In genomic region chr1:34113887-34114286, GRCh38 we compare ENCODE assay signal across 9 cellular contexts. TPM values are rescaled to one million over a fixed set of nuclear protein-coding genes. Genes with fewer than 3 reads are reported as not detected.
DNase-seq lines count a peak whose midpoint lies in the region; ATAC-seq and TF ChIP-seq lines count a peak whose summit lies in the region.
"Had no signal": no experiment of that assay in that cellular context is flagged by ENCODE, and none has a peak within 500 bp of the region (broad histone marks: within the 10 kb centered on the region; RNA-seq: fewer than 3 reads in every experiment).

No MANE protein-coding gene starts in this region.

- no peaks in the 10 kb centered on the region for H3K79me2 ChIP-seq in KMS-11 (ENCODE audit: insufficient read depth, low read depth)

- H2AFZ ChIP-seq in KMS-11 (ENCODE audit: low read depth): no peak overlapping the region

- no peak for ATAC-seq in activated T-cell treated with anti-CD3 and anti-CD28 coated beads, Interleukin-2, amount 50 U/mL, for 4 hours
- ATAC-seq: activated CD8-positive, alpha-beta memory T cell treated with anti-CD3 and anti-CD28 coated beads, Interleukin-2, amount 10 ng/mL, durations not matched to agents 7 days and 5 days had no signal

- peaks cover 50% of the 10 kb centered on the region for H3K9me3 Mint-ChIP-seq in osteocyte (ENCODE audit: unreplicated experiment)
- H3K9me3 Mint-ChIP-seq in activated T-cell treated with anti-CD3 and anti-CD28 coated beads, Interleukin-2, amount 50 U/mL, for 4 hours: peaks cover 23% of the 10 kb centered on the region

- no peaks in the 10 kb centered on the region for H3K36me3 Mint-ChIP-seq in osteocyte (ENCODE audit: unreplicated experiment)
- H3K36me3 Mint-ChIP-seq in activated T-cell treated with anti-CD3 and anti-CD28 coated beads, Interleukin-2, amount 50 U/mL, for 4 hours (ENCODE audit: insufficient read depth): no peaks in the 10 kb centered on the region
- H3K36me3 Mint-ChIP-seq: activated CD8-positive, alpha-beta memory T cell treated with anti-CD3 and anti-CD28 coated beads, Interleukin-2, amount 10 ng/mL, durations not matched to agents 7 days and 5 days had no signal

- H3K27ac Mint-ChIP-seq in osteocyte (ENCODE audit: unreplicated experiment): no peak overlapping the region
- H3K27ac Mint-ChIP-seq: activated CD8-positive, alpha-beta memory T cell treated with anti-CD3 and anti-CD28 coated beads, Interleukin-2, amount 10 ng/mL, durations not matched to agents 7 days and 5 days had no signal

- no peaks in the 10 kb centered on the region for H3K4me1 Mint-ChIP-seq in osteocyte (ENCODE audit: unreplicated experiment)
- H3K4me1 Mint-ChIP-seq in activated T-cell treated with anti-CD3 and anti-CD28 coated beads, Interleukin-2, amount 50 U/mL, for 4 hours (ENCODE audit: low read depth): no peaks in the 10 kb centered on the region
- H3K4me1 Mint-ChIP-seq: activated CD8-positive, alpha-beta memory T cell treated with anti-CD3 and anti-CD28 coated beads, Interleukin-2, amount 10 ng/mL, durations not matched to agents 7 days and 5 days had no signal

- peak; percentile 47 for TF ChIP-seq CTCF in KMS-11 (conservative IDR thresholded peaks at IDR 0.05; ENCODE audit: low read depth, low read length)
- TF ChIP-seq CTCF in VCaP (conservative IDR thresholded peaks at IDR 0.05): peak; percentile 77
- TF ChIP-seq CTCF in kidney epithelial cell (IDR thresholded peaks at IDR 0.05; ENCODE audit: insufficient read depth, low read length, poor library complexity, severe bottlenecking): peak; percentile 33
- no peak for TF ChIP-seq CTCF in osteocyte (IDR thresholded peaks at IDR 0.05)

- H4K20me1 ChIP-seq in KMS-11 (ENCODE audit: insufficient read depth): no peaks in the 10 kb centered on the region

- H3K4me3 ChIP-seq in KMS-11 (IDR thresholded peaks at IDR 0.05; ENCODE audit: insufficient read depth, low read depth, low read length): no peak overlapping the region
- no peak overlapping the region for H3K4me3 ChIP-seq in kidney epithelial cell (ENCODE audit: low read depth, low read length)

- no peak overlapping the region for H3K4me2 ChIP-seq in KMS-11

- no peak overlapping the region for H3K9ac ChIP-seq in KMS-11

- DNase-seq in CD1c-positive myeloid dendritic cell (ENCODE audit: extremely low spot score) (peak; percentile 1), kidney epithelial cell (ENCODE audit: low read depth) (no peak), osteocyte (ENCODE audit: extremely low spot score, unreplicated experiment) (no peak), cortex of kidney (lab: John Stamatoyannopoulos, UW) (no peak)
- no peak for DNase-seq in activated T-cell treated with anti-CD3 and anti-CD28 coated beads, Interleukin-2, amount 50 U/mL, for 4 hours
- no peak for DNase-seq in stimulated activated CD4-positive, alpha-beta T cell treated with anti-CD3 and anti-CD28 coated beads, Interleukin-15, amount 100 ng/mL, for 24 hours
- DNase-seq: activated CD8-positive, alpha-beta memory T cell treated with anti-CD3 and anti-CD28 coated beads, Interleukin-2, amount 10 ng/mL, durations not matched to agents 7 days and 5 days had no signal

- H3K36me3 ChIP-seq in KMS-11 (ENCODE audit: insufficient read depth) (no peaks in the 10 kb centered on the region), kidney epithelial cell (ENCODE audit: control insufficient read depth, insufficient read depth, low read length) (no peaks in the 10 kb centered on the region)

- H3K4me1 ChIP-seq in KMS-11 (ENCODE audit: low read depth, poor library complexity, severe bottlenecking): no peaks in the 10 kb centered on the region

- H3K27me3 ChIP-seq in KMS-11 (ENCODE audit: insufficient read depth, low read depth) (no peaks in the 10 kb centered on the region), kidney epithelial cell (ENCODE audit: control insufficient read depth, insufficient read depth, low read length) (no peaks in the 10 kb centered on the region)

- H3K27ac ChIP-seq in KMS-11 (no peak overlapping the region), VCaP (no peak overlapping the region)

- no peaks in the 10 kb centered on the region for H3K27me3 Mint-ChIP-seq in osteocyte (ENCODE audit: unreplicated experiment)
- no peaks in the 10 kb centered on the region for H3K27me3 Mint-ChIP-seq in activated T-cell treated with anti-CD3 and anti-CD28 coated beads, Interleukin-2, amount 50 U/mL, for 4 hours (ENCODE audit: low read depth)
- H3K27me3 Mint-ChIP-seq: activated CD8-positive, alpha-beta memory T cell treated with anti-CD3 and anti-CD28 coated beads, Interleukin-2, amount 10 ng/mL, durations not matched to agents 7 days and 5 days had no signal

- H3K4me3 Mint-ChIP-seq in osteocyte (ENCODE audit: unreplicated experiment): no peak overlapping the region
- H3K4me3 Mint-ChIP-seq in activated T-cell treated with anti-CD3 and anti-CD28 coated beads, Interleukin-2, amount 50 U/mL, for 4 hours: no peak overlapping the region
- H3K4me3 Mint-ChIP-seq: activated CD8-positive, alpha-beta memory T cell treated with anti-CD3 and anti-CD28 coated beads, Interleukin-2, amount 10 ng/mL, durations not matched to agents 7 days and 5 days had no signal

RNA-seq across cellular contexts. Expression of gene CSMD2, which starts 51.1 kb away (rescaled TPM):
- total RNA-seq in kidney epithelial cell: 0.48 and 0.75 TPM in 2 replicates
- not detected in 2 replicates for total RNA-seq in osteocyte
- total RNA-seq in activated T-cell treated with anti-CD3 and anti-CD28 coated beads, Interleukin-2, amount 50 U/mL, for 4 hours: not detected
- total RNA-seq: activated CD8-positive, alpha-beta memory T cell treated with anti-CD3 and anti-CD28 coated beads, Interleukin-2, amount 10 ng/mL, durations not matched to agents 7 days and 5 days had no signal
